ENCODE assay signal across 1 cellular context in the genomic region with DNA sequence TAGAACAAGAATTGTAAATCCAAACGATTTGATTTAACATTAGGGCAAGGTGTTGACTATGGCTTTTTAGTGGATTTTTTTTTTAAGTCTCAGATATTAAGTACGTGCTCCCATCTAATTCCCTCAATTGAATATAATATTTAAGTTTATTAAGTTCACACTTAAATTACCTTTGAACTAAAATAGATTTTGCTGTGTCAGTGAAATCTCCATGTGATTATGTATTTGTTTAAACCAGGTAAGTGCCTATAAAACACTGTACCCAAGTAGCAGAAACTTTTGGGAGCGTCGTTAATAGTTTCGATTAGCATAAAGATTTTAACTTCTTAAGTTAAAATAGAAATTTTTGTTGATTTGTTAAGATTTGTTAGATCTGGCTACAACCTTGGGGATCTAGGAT.
A peak's percentile ranks its signal among the peaks of the same experiment; 100 is the strongest.
TF ChIP-seq lines count a peak whose summit lies in the region.

No MANE protein-coding gene starts in this region.

TF ChIP-seq in HepG2, 621 proteins besides CTCF, POLR2A, EP300 and RAD21:
- no peak for TF ChIP-seq ZNF7 (CRISPR knock-in tag; IDR thresholded peaks at IDR 0.05)
- no peak for TF ChIP-seq ZNF317 (CRISPR knock-in tag; IDR thresholded peaks at IDR 0.05)
- TF ChIP-seq MAFF (IDR thresholded peaks at IDR 0.05; ENCODE audit: low read depth, low read length): peak; percentile 77
- no peak for TF ChIP-seq FOXO1 (CRISPR knock-in tag; IDR thresholded peaks at IDR 0.05)
- no peak for TF ChIP-seq NFATC3 (CRISPR knock-in tag; IDR thresholded peaks at IDR 0.05)
- TF ChIP-seq RFX3 (CRISPR knock-in tag; IDR thresholded peaks at IDR 0.05): no peak
- no peak for TF ChIP-seq DPF2 (CRISPR knock-in tag; IDR thresholded peaks at IDR 0.05; ENCODE audit: borderline replicate concordance, low read depth)
- TF ChIP-seq TBL1XR1 (IDR thresholded peaks at IDR 0.05; ENCODE audit: borderline replicate concordance, low read length, partially characterized antibody): no peak
- no peak for TF ChIP-seq SIX1 (CRISPR knock-in tag; IDR thresholded peaks at IDR 0.05; ENCODE audit: borderline replicate concordance)
- TF ChIP-seq FOXK1 (CRISPR knock-in tag; IDR thresholded peaks at IDR 0.05; ENCODE audit: borderline replicate concordance, low read depth): no peak
- TF ChIP-seq, protein P1, sequence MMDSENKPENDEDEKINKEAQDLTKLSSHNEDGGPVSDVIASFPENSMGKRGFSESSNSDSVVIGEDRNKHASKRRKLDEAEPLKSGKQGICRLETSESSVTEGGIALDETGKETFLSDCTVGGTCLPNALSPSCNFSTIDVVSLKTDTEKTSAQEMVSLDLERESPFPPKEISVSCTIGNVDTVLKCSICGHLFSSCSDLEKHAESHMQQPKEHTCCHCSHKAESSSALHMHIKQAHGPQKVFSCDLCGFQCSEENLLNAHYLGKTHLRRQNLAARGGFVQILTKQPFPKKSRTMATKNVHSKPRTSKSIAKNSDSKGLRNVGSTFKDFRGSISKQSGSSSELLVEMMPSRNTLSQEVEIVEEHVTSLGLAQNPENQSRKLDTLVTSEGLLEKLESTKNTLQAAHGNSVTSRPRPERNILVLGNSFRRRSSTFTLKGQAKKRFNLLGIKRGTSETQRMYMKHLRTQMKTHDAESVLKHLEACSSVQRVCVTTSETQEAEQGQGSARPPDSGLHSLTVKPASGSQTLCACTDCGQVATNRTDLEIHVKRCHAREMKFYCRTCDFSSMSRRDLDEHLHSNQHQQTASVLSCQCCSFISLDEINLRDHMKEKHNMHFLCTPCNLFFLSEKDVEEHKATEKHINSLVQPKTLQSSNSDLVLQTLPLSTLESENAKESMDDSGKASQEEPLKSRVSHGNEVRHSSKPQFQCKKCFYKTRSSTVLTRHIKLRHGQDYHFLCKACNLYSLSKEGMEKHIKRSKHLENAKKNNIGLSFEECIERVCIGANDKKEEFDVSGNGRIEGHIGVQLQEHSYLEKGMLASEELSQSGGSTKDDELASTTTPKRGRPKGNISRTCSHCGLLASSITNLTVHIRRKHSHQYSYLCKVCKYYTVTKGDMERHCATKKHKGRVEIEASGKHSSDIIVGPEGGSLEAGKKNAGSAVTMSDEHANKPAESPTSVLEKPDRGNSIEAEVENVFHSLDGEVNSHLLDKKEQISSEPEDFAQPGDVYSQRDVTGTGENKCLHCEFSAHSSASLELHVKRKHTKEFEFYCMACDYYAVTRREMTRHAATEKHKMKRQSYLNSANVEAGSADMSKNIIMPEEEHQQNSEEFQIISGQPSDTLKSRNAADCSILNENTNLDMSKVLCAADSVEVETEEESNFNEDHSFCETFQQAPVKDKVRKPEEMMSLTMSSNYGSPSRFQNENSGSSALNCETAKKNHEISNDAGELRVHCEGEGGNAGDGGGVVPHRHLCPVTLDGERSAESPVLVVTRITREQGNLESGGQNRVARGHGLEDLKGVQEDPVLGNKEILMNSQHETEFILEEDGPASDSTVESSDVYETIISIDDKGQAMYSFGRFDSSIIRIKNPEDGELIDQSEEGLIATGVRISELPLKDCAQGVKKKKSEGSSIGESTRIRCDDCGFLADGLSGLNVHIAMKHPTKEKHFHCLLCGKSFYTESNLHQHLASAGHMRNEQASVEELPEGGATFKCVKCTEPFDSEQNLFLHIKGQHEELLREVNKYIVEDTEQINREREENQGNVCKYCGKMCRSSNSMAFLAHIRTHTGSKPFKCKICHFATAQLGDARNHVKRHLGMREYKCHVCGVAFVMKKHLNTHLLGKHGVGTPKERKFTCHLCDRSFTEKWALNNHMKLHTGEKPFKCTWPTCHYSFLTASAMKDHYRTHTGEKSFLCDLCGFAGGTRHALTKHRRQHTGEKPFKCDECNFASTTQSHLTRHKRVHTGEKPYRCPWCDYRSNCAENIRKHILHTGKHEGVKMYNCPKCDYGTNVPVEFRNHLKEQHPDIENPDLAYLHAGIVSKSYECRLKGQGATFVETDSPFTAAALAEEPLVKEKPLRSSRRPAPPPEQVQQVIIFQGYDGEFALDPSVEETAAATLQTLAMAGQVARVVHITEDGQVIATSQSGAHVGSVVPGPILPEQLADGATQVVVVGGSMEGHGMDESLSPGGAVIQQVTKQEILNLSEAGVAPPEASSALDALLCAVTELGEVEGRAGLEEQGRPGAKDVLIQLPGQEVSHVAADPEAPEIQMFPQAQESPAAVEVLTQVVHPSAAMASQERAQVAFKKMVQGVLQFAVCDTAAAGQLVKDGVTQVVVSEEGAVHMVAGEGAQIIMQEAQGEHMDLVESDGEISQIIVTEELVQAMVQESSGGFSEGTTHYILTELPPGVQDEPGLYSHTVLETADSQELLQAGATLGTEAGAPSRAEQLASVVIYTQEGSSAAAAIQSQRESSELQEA (CRISPR knock-in tag; IDR thresholded peaks at IDR 0.05; ENCODE audit: not compliant biosample characterization): no peak
- no peak for TF ChIP-seq ZNF83 (CRISPR knock-in tag; IDR thresholded peaks at IDR 0.05; ENCODE audit: borderline replicate concordance)
- no peak for TF ChIP-seq ZNF432 (CRISPR knock-in tag; IDR thresholded peaks at IDR 0.05; ENCODE audit: borderline replicate concordance)
- peak; percentile 71 to 89 for TF ChIP-seq MAFK (conservative IDR thresholded peaks at IDR 0.05 in 1 of 2, IDR thresholded peaks at IDR 0.05 in 1 of 2; ENCODE audit: low read length in 2 of 2)
